9 cellular contexts compared by ENCODE assay signal in the genomic region with DNA sequence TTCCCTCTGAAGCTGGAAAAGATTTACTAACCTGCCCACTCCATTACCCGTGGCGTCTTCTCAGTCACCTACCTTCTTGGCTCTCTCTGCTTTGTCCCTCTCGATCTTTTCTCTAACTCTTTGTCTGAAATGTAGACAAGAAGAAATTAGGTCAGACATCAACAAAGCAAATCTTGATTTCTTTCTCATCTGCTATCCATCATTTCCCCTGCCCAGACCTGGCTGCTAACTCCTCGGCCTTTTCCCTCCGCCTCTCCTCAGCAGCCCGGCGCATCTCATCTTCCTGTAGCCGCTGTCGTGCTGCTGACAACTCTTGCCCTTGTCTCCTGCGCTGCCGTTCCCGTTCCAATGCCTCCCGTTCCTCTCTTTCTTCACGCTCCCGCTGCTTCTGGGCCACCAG. TPM values are rescaled to one million over a fixed set of nuclear protein-coding genes. Genes with fewer than 3 reads are reported as not detected.
DNase-seq lines count a peak whose midpoint lies in the region; ATAC-seq and TF ChIP-seq lines count a peak whose summit lies in the region.
"Had no signal": no experiment of that assay in that cellular context is flagged by ENCODE, and none has a peak within 500 bp of the region (broad histone marks: within the 10 kb centered on the region; RNA-seq: fewer than 3 reads in every experiment).

No MANE protein-coding gene starts in this region.

- peak overlapping the region; percentile 99 for H3K4me2 ChIP-seq in hepatocyte

- H3K4me3 Mint-ChIP-seq in activated naive CD4-positive, alpha-beta T cell treated with anti-CD3 and anti-CD28 coated beads for 36 hours: peak overlapping the region; percentile 87
- peak overlapping the region; percentile 86 for H3K4me3 Mint-ChIP-seq in activated CD8-positive, alpha-beta T cell treated with anti-CD3 and anti-CD28 coated beads for 36 hours
- H3K4me3 Mint-ChIP-seq in stimulated activated naive CD8-positive, alpha-beta T cell treated with anti-CD3 and anti-CD28 coated beads, Interleukin-15, amount 100 ng/mL, for 72 hours: peak overlapping the region; percentile 83 to 85

- H4K20me1 ChIP-seq in hepatocyte (ENCODE audit: insufficient read depth, poor library complexity, severe bottlenecking): no peaks in the 10 kb centered on the region

- 94% methylated on average over 15 of the region's 15 CpGs for WGBS in hepatocyte (ENCODE audit: low lambda C conversion rate, missing lambda C conversion rate)

- H3K9me2 ChIP-seq in hepatocyte (replicated peaks; ENCODE audit: insufficient read depth): no peaks in the 10 kb centered on the region

- peaks cover 43% of the 10 kb centered on the region for H3K4me1 Mint-ChIP-seq in activated naive CD4-positive, alpha-beta T cell treated with anti-CD3 and anti-CD28 coated beads for 36 hours (ENCODE audit: low read depth)
- H3K4me1 Mint-ChIP-seq in activated CD8-positive, alpha-beta T cell treated with anti-CD3 and anti-CD28 coated beads for 36 hours (ENCODE audit: low read depth): peaks cover 36% of the 10 kb centered on the region
- H3K4me1 Mint-ChIP-seq in stimulated activated naive CD8-positive, alpha-beta T cell treated with anti-CD3 and anti-CD28 coated beads, Interleukin-15, amount 100 ng/mL, for 72 hours: peaks cover 56% of the 10 kb centered on the region

- no peak for DNase-seq in activated naive CD4-positive, alpha-beta T cell treated with anti-CD3 and anti-CD28 coated beads for 36 hours
- no peak for DNase-seq in activated naive CD4-positive, alpha-beta T cell treated with Interleukin-2 at 50 U/mL for 16 hours
- no peak for DNase-seq in activated CD8-positive, alpha-beta T cell treated with anti-CD3 and anti-CD28 coated beads for 36 hours
- DNase-seq in hepatocyte (ENCODE audit: low spot score) (no peak), GM19238 (ENCODE audit: insufficient read length, low spot score) (no peak)
- DNase-seq in stimulated activated naive CD8-positive, alpha-beta T cell treated with anti-CD3 and anti-CD28 coated beads, Interleukin-15, amount 100 ng/mL, for 72 hours: no peak
- DNase-seq: NCI-H1092 had no signal

- no peaks in the 10 kb centered on the region for H3K27me3 ChIP-seq in hepatocyte

- POLR2A ChIA-PET in activated CD8-positive, alpha-beta T cell treated with anti-CD3 and anti-CD28 coated beads for 36 hours (lab: Charles Lee): interaction anchor here (0.9 to 21.7 kb wide), 4 partner anchors 12 to 86 kb away, joined by 3 to 263 read pairs (median 40); a partner anchor contains a TSS

- no peak overlapping the region for H2AFZ ChIP-seq in hepatocyte

- H3K9me3 Mint-ChIP-seq in activated naive CD4-positive, alpha-beta T cell treated with anti-CD3 and anti-CD28 coated beads for 36 hours: no peaks in the 10 kb centered on the region
- H3K9me3 Mint-ChIP-seq in activated CD8-positive, alpha-beta T cell treated with anti-CD3 and anti-CD28 coated beads for 36 hours: no peaks in the 10 kb centered on the region
- H3K9me3 Mint-ChIP-seq in stimulated activated naive CD8-positive, alpha-beta T cell treated with anti-CD3 and anti-CD28 coated beads, Interleukin-15, amount 100 ng/mL, for 72 hours: no peaks in the 10 kb centered on the region

- peaks cover 46% of the 10 kb centered on the region for H3K79me2 ChIP-seq in hepatocyte

- H3K27ac Mint-ChIP-seq in activated naive CD4-positive, alpha-beta T cell treated with anti-CD3 and anti-CD28 coated beads for 36 hours: peak overlapping the region; percentile 94
- peak overlapping the region; percentile 93 for H3K27ac Mint-ChIP-seq in activated CD8-positive, alpha-beta T cell treated with anti-CD3 and anti-CD28 coated beads for 36 hours
- H3K27ac Mint-ChIP-seq in stimulated activated naive CD8-positive, alpha-beta T cell treated with anti-CD3 and anti-CD28 coated beads, Interleukin-15, amount 100 ng/mL, for 72 hours: peak overlapping the region in 1 of 2 donors; percentile 93

- H3K9me3 ChIP-seq in hepatocyte (ENCODE audit: low read depth): no peaks in the 10 kb centered on the region

- peaks cover 19% of the 10 kb centered on the region for H3K36me3 Mint-ChIP-seq in activated naive CD4-positive, alpha-beta T cell treated with anti-CD3 and anti-CD28 coated beads for 36 hours (ENCODE audit: low read depth)
- H3K36me3 Mint-ChIP-seq in activated CD8-positive, alpha-beta T cell treated with anti-CD3 and anti-CD28 coated beads for 36 hours (ENCODE audit: low read depth): peaks cover 37% of the 10 kb centered on the region

- peak overlapping the region; percentile 88 for H3K27ac ChIP-seq in hepatocyte

- ATAC-seq in activated CD8-positive, alpha-beta T cell treated with anti-CD3 and anti-CD28 coated beads for 36 hours: no peak
- ATAC-seq in stimulated activated naive CD8-positive, alpha-beta T cell treated with anti-CD3 and anti-CD28 coated beads, Interleukin-15, amount 100 ng/mL, for 72 hours: no peak
- ATAC-seq in HG03135 (IDR thresholded peaks at IDR 0.05; ENCODE audit: unreplicated experiment) (no peak), HG03442 (IDR thresholded peaks at IDR 0.05; ENCODE audit: unreplicated experiment) (no peak)

- H3K4me1 ChIP-seq in hepatocyte (ENCODE audit: insufficient read depth): peaks cover 21% of the 10 kb centered on the region

- intact Hi-C loops in activated naive CD4-positive, alpha-beta T cell treated with anti-CD3 and anti-CD28 coated beads for 36 hours (cut with micrococcal nuclease): loop anchor here (2.0 kb wide), 2 partner anchors 25 to 49 kb away; a partner anchor contains a TSS
- intact Hi-C loops in activated CD8-positive, alpha-beta T cell treated with anti-CD3 and anti-CD28 coated beads for 36 hours (cut with micrococcal nuclease): no loop called here

- CTCF ChIA-PET in activated naive CD4-positive, alpha-beta T cell treated with anti-CD3 and anti-CD28 coated beads for 36 hours (lab: Charles Lee): interaction anchor here (0.9 to 1.8 kb wide), 2 partner anchors 14 to 17 kb away, joined by 3 to 11 read pairs; no protein-coding TSS in a partner anchor
- CTCF ChIA-PET in activated CD8-positive, alpha-beta T cell treated with anti-CD3 and anti-CD28 coated beads for 36 hours (lab: Charles Lee): interaction anchor here (1.0 to 1.6 kb wide), 3 partner anchors 10 to 86 kb away, joined by 4 to 6 read pairs (median 6); a partner anchor contains a TSS

- no peaks in the 10 kb centered on the region for H3K36me3 ChIP-seq in hepatocyte (replicated peaks; ENCODE audit: insufficient read depth, low read depth)

- H3K27me3 Mint-ChIP-seq in activated naive CD4-positive, alpha-beta T cell treated with anti-CD3 and anti-CD28 coated beads for 36 hours (ENCODE audit: low read depth): no peaks in the 10 kb centered on the region
- H3K27me3 Mint-ChIP-seq in activated CD8-positive, alpha-beta T cell treated with anti-CD3 and anti-CD28 coated beads for 36 hours: no peaks in the 10 kb centered on the region
- H3K27me3 Mint-ChIP-seq in stimulated activated naive CD8-positive, alpha-beta T cell treated with anti-CD3 and anti-CD28 coated beads, Interleukin-15, amount 100 ng/mL, for 72 hours: no peaks in the 10 kb centered on the region

- H3K4me3 ChIP-seq in hepatocyte: no peak overlapping the region

- TF ChIP-seq CTCF in activated CD8-positive, alpha-beta T cell treated with anti-CD3 and anti-CD28 coated beads for 36 hours (IDR thresholded peaks at IDR 0.05): no peak
- no peak for TF ChIP-seq CTCF in hepatocyte (IDR thresholded peaks at IDR 0.05; ENCODE audit: poor library complexity)

RNA-seq across cellular contexts. Expression of a gene that starts 1.2 kb away (rescaled TPM):
- total RNA-seq in activated naive CD4-positive, alpha-beta T cell treated with anti-CD3 and anti-CD28 coated beads for 36 hours: 100 to 1,000 TPM; 121 to 124 TPM
- 100 to 1,000 TPM; 104 to 120 TPM for total RNA-seq in activated CD8-positive, alpha-beta T cell treated with anti-CD3 and anti-CD28 coated beads for 36 hours
- total RNA-seq in hepatocyte: 73.0 and 74.1 TPM in 2 replicates
- 73.2 and 73.8 TPM in 2 replicates for polyA plus RNA-seq in hepatocyte

RNA-seq across cellular contexts. Expression of a gene that starts 5.6 kb away (rescaled TPM):
- 1 to 10 TPM; 4.4 to 6.1 TPM for total RNA-seq in activated naive CD4-positive, alpha-beta T cell treated with anti-CD3 and anti-CD28 coated beads for 36 hours
- total RNA-seq in activated CD8-positive, alpha-beta T cell treated with anti-CD3 and anti-CD28 coated beads for 36 hours: 10 to 100 TPM; 12.0 to 12.9 TPM
- 5.4 and 11.2 TPM in 2 replicates for total RNA-seq in hepatocyte
- 6.5 and 6.7 TPM in 2 replicates for polyA plus RNA-seq in hepatocyte

RNA-seq across cellular contexts. Expression of a gene that starts 6.2 kb away (rescaled TPM):
- total RNA-seq in activated naive CD4-positive, alpha-beta T cell treated with anti-CD3 and anti-CD28 coated beads for 36 hours: 1 to 10 TPM; 6.0 to 6.4 TPM
- total RNA-seq in activated CD8-positive, alpha-beta T cell treated with anti-CD3 and anti-CD28 coated beads for 36 hours: 1 to 10 TPM; 4.7 TPM
- 8.9 and 11.1 TPM in 2 replicates for total RNA-seq in hepatocyte
- polyA plus RNA-seq in hepatocyte: 17.0 and 19.0 TPM in 2 replicates

RNA-seq across cellular contexts. Expression of a gene that starts 11.6 kb away (rescaled TPM):
- under 1 TPM in 1 of 2 experiments, not detected in 1; 0.10 TPM for total RNA-seq in activated naive CD4-positive, alpha-beta T cell treated with anti-CD3 and anti-CD28 coated beads for 36 hours
- total RNA-seq in activated CD8-positive, alpha-beta T cell treated with anti-CD3 and anti-CD28 coated beads for 36 hours: not detected
- total RNA-seq in hepatocyte: 0.40 and 1.1 TPM in 2 replicates
- polyA plus RNA-seq in hepatocyte: 0.15 and 0.41 TPM in 2 replicates

RNA-seq across cellular contexts. Expression of a gene that starts 12.6 kb away (rescaled TPM):
- total RNA-seq in activated naive CD4-positive, alpha-beta T cell treated with anti-CD3 and anti-CD28 coated beads for 36 hours: 10 to 100 TPM; 35.2 to 44.0 TPM
- 10 to 100 TPM; 37.1 to 43.6 TPM for total RNA-seq in activated CD8-positive, alpha-beta T cell treated with anti-CD3 and anti-CD28 coated beads for 36 hours
- total RNA-seq in hepatocyte: 10.0 and 22.5 TPM in 2 replicates
- polyA plus RNA-seq in hepatocyte: 5.7 and 7.1 TPM in 2 replicates
